Comparison of ENCODE assay signal across 8 cellular contexts in genomic region chr15:76764004-76764403, GRCh38.
"Had no signal": no experiment of that assay in that cellular context is flagged by ENCODE, and none has a peak within 500 bp of the region (broad histone marks: within the 10 kb centered on the region; RNA-seq: fewer than 3 reads in every experiment).

No MANE protein-coding gene starts in this region.

- H2AFZ ChIP-seq: GM23248 had no signal

- H3K9ac ChIP-seq: GM23248 had no signal

- DNase-seq: GM23248, GOT3, H9, HCEC 1CT, IMR-90 had no signal

- H3K27ac ChIP-seq: GM23248 had no signal

- ATAC-seq: K562 had no signal

- FAIRE-seq: H54, HTR-8/SVneo, K562 had no signal

- H3K4me3 ChIP-seq: GM23248, K562 had no signal
